In genomic region chr17:41223821-41224220, GRCh38 we compare ENCODE assay signal across 19 cellular contexts. TPM values are rescaled to one million over a fixed set of nuclear protein-coding genes. Genes with fewer than 3 reads are reported as not detected.
A peak's percentile ranks its signal among the peaks of the same experiment; 100 is the strongest.
DNase-seq lines count a peak whose midpoint lies in the region; ATAC-seq, FAIRE-seq and TF ChIP-seq lines count a peak whose summit lies in the region.
"Had no signal": no experiment of that assay in that cellular context is flagged by ENCODE, and none has a peak within 500 bp of the region (broad histone marks: within the 10 kb centered on the region; RNA-seq: fewer than 3 reads in every experiment).

No MANE protein-coding gene starts in this region.

- ATAC-seq in K562 = no peak
- no peak for ATAC-seq in HG03025 (IDR thresholded peaks at IDR 0.05; ENCODE audit: low FRiP score, unreplicated experiment)
- ATAC-seq in GM19455 (IDR thresholded peaks at IDR 0.05; ENCODE audit: unreplicated experiment) = no peak
- ATAC-seq: CD8-positive, alpha-beta T cell; GM23338 had no signal

- H3K27ac ChIP-seq in K562 (ENCODE audit: extremely low read depth, low read depth, low read length) (no peak overlapping the region), osteoblast (ENCODE audit: low read depth, low read length) (no peak overlapping the region)
- H3K27ac ChIP-seq: HL-60, PC-9 had no signal

- TF ChIP-seq CTCF in K562 (IDR thresholded peaks at IDR 0.05 in 2 of 3, conservative IDR thresholded peaks at IDR 0.05 in 1 of 3; ENCODE audit: insufficient read depth in 2 of 3, low read depth in 1 of 3, low read length in 3 of 3) (no peak), osteoblast (IDR thresholded peaks at IDR 0.05; ENCODE audit: extremely low read depth, low read depth, low read length) (no peak)

- H3K79me2 ChIP-seq in K562 (ENCODE audit: control insufficient read depth, insufficient read depth, low read length) = no peaks in the 10 kb centered on the region
- H3K79me2 ChIP-seq in osteoblast (ENCODE audit: insufficient read depth, low read length) = no peaks in the 10 kb centered on the region

- CTCF ChIA-PET in K562 (lab: Yijun Ruan, JAX; ENCODE audit: low intra/inter-chr PET ratio) = no interaction called here

- H3K36me3 ChIP-seq in K562 (ENCODE audit: control insufficient read depth, insufficient read depth, low read length) (no peaks in the 10 kb centered on the region), osteoblast (ENCODE audit: insufficient read depth, low read length) (no peaks in the 10 kb centered on the region)

- H3K9ac ChIP-seq in K562 (ENCODE audit: insufficient read depth in 1 of 2, low read depth in 2 of 2, low read length in 2 of 2) = no peak overlapping the region

- no peak overlapping the region for H3K4me2 ChIP-seq in K562 (ENCODE audit: insufficient read depth, low read length)
- no peak overlapping the region for H3K4me2 ChIP-seq in osteoblast (ENCODE audit: insufficient read depth, low read length)
- H3K4me2 ChIP-seq: GM23338, PC-9 had no signal

- TF ChIP-seq RAD21 in K562 (CRISPR knock-in tag; conservative IDR thresholded peaks at IDR 0.05 in 1 of 2, IDR thresholded peaks at IDR 0.05 in 1 of 2) = no peak

- TF ChIP-seq EP300 in K562 (IDR thresholded peaks at IDR 0.05; ENCODE audit: low read length) = no peak

- H3K27me3 ChIP-seq in K562 (ENCODE audit: control insufficient read depth in 2 of 2, insufficient read depth in 2 of 2, low read length in 2 of 2) = no peaks in the 10 kb centered on the region; a peak in 1 of 5 replicates
- no peaks in the 10 kb centered on the region for H3K27me3 ChIP-seq in osteoblast (ENCODE audit: insufficient read depth, low read length)

- WGBS in K562 (ENCODE audit: insufficient coverage, low coverage, missing lambda C conversion rate) = 0% methylated on average over 2 of the region's 2 CpGs

- no peaks in the 10 kb centered on the region for H3K9me3 ChIP-seq in K562 (replicated peaks; ENCODE audit: control insufficient read depth, insufficient read depth, low read depth, low read length)
- H3K9me3 ChIP-seq in osteoblast (ENCODE audit: low read depth, low read length) = no peaks in the 10 kb centered on the region

- DNase-seq in EH (ENCODE audit: low read depth) = peak; percentile 53
- no peak for DNase-seq in K562 (ENCODE audit: extremely low read depth in 1 of 4, low spot score in 3 of 4)
- no peak for DNase-seq in osteoblast (ENCODE audit: insufficient read length, low spot score, missing footprints)
- DNase-seq in NOMO-1 (lab: John Stamatoyannopoulos, UW; ENCODE audit: unreplicated experiment in 2 of 2) = no peak
- DNase-seq: CD8-positive, alpha-beta T cell; DND-41; GF-D8; KG1; NCI-H1048; NCI-H345; NCI-H526 treated with DMSO at 0.1 percent for 48 hours; PC-9 had no signal

- TF ChIP-seq POLR2A in K562 (conservative IDR thresholded peaks at IDR 0.05) = no peak

- H3K4me1 ChIP-seq in K562 (replicated peaks in 1 of 2; ENCODE audit: control insufficient read depth in 2 of 2, insufficient read depth in 2 of 2, low read length in 2 of 2) (no peaks in the 10 kb centered on the region), osteoblast (ENCODE audit: insufficient read depth, low read length) (peaks cover 6% of the 10 kb centered on the region)

- H3K4me3 ChIP-seq in K562 (no peak overlapping the region), osteoblast (ENCODE audit: insufficient read depth, low read length) (no peak overlapping the region)
- H3K4me3 ChIP-seq: GM23338, PC-9 had no signal

- H2AFZ ChIP-seq in K562 (ENCODE audit: low read depth, low read length) (no peak overlapping the region), osteoblast (ENCODE audit: low read length) (peak overlapping the region; percentile 4)
- H2AFZ ChIP-seq: GM23338, PC-9 had no signal

- no TSS peak for BruUV-seq in K562 (replicated peaks; lab: Mats Ljungman, UMichigan)

- H3K9me1 ChIP-seq in K562 (ENCODE audit: control insufficient read depth, insufficient read depth, low read length) = no peaks in the 10 kb centered on the region

- intact Hi-C loops in K562 (cut with micrococcal nuclease) = no loop called here

- in situ Hi-C loops in K562 (cut with MboI) = no loop called here

- POLR2A ChIA-PET in K562 (lab: Yijun Ruan, JAX) = no interaction called here

- FAIRE-seq in K562 (lab: Jason Lieb, UNC) = no peak

- H4K20me1 ChIP-seq in K562 (replicated peaks; ENCODE audit: control insufficient read depth, insufficient read depth, low read length) (no peaks in the 10 kb centered on the region), osteoblast (ENCODE audit: insufficient read depth, low read length) (no peaks in the 10 kb centered on the region)

RNA-seq across cellular contexts. Expression of gene KRTAP9-2, which starts 2.6 kb away (rescaled TPM):
- total RNA-seq in K562 (2011; cell fraction: chromatin; rRNA removed; ENCODE audit: low replicate concordance) = not detected in 2 replicates
- not detected in 2 replicates for total RNA-seq in K562 (2011; cell fraction: nucleolus; rRNA removed)
- total RNA-seq in K562 (2011; cell fraction: nucleoplasm; rRNA removed) = not detected in 2 replicates
- total RNA-seq in K562 (2014; rRNA removed) = not detected in 2 replicates
- not detected in 2 replicates for total RNA-seq in K562 (2014; rRNA removed; fragmentation: Illumina TruSeq; extraction: Trizol)
- total RNA-seq in K562 (2015; rRNA removed; fragmentation: Illumina TruSeq; extraction: Trizol) = not detected in 2 replicates
- total RNA-seq in K562 (2021) = not detected in 2 replicates
- not detected in 2 replicates for polyA plus RNA-seq in K562 (2011; rRNA removed)
- not detected in 2 replicates for polyA plus RNA-seq in K562 (2011; cell fraction: cytosol; rRNA removed)
- polyA plus RNA-seq in K562 (2011; cell fraction: nucleus; rRNA removed) = not detected in 2 replicates
- polyA plus RNA-seq in K562 (2012) = not detected in 2 replicates
- polyA plus RNA-seq in K562 (2014; fragmentation: Illumina TruSeq; extraction: Trizol) = not detected in 2 replicates
- not detected for polyA plus RNA-seq in K562 (2014; fragmentation: Nextera tagmentation; extraction: Ambion mirVana)
- not detected in 2 replicates for polyA plus RNA-seq in K562 (2014; rRNA removed)
- polyA minus RNA-seq in K562 (2011; rRNA and poly(A)+ RNA removed) = not detected in 2 replicates
- not detected in 2 replicates for polyA minus RNA-seq in K562 (2011; cell fraction: cytosol; rRNA and poly(A)+ RNA removed)
- polyA minus RNA-seq in K562 (2011; cell fraction: nucleus; rRNA and poly(A)+ RNA removed) = not detected in 2 replicates
- total RNA-seq in osteoblast = not detected in 2 replicates
- total RNA-seq: CD8-positive, alpha-beta T cell; GM23338; M059J; PC-9 had no signal
- polyA plus RNA-seq: AG04450, BJ, GM23338 had no signal

RNA-seq across cellular contexts. Expression of gene KRTAP9-3, which starts 8.4 kb away (rescaled TPM):
- total RNA-seq in K562 (2011; cell fraction: chromatin; rRNA removed; ENCODE audit: low replicate concordance) = not detected in 2 replicates
- total RNA-seq in K562 (2011; cell fraction: nucleolus; rRNA removed) = not detected in 2 replicates
- total RNA-seq in K562 (2011; cell fraction: nucleoplasm; rRNA removed) = not detected in 2 replicates
- total RNA-seq in K562 (2014; rRNA removed) = not detected in 2 replicates
- total RNA-seq in K562 (2014; rRNA removed; fragmentation: Illumina TruSeq; extraction: Trizol) = not detected in 2 replicates
- total RNA-seq in K562 (2015; rRNA removed; fragmentation: Illumina TruSeq; extraction: Trizol) = not detected in 2 replicates
- total RNA-seq in K562 (2021) = not detected in 2 replicates
- not detected in 2 replicates for polyA plus RNA-seq in K562 (2011; rRNA removed)
- polyA plus RNA-seq in K562 (2011; cell fraction: cytosol; rRNA removed) = not detected in 2 replicates
- not detected in 2 replicates for polyA plus RNA-seq in K562 (2011; cell fraction: nucleus; rRNA removed)
- polyA plus RNA-seq in K562 (2012) = not detected in 2 replicates
- polyA plus RNA-seq in K562 (2014; fragmentation: Illumina TruSeq; extraction: Trizol) = not detected in 2 replicates
- polyA plus RNA-seq in K562 (2014; fragmentation: Nextera tagmentation; extraction: Ambion mirVana) = not detected
- not detected in 2 replicates for polyA plus RNA-seq in K562 (2014; rRNA removed)
- polyA minus RNA-seq in K562 (2011; rRNA and poly(A)+ RNA removed) = not detected in 2 replicates
- polyA minus RNA-seq in K562 (2011; cell fraction: cytosol; rRNA and poly(A)+ RNA removed) = not detected in 2 replicates
- polyA minus RNA-seq in K562 (2011; cell fraction: nucleus; rRNA and poly(A)+ RNA removed) = not detected in 2 replicates
- total RNA-seq in osteoblast = not detected in 2 replicates
- total RNA-seq: CD8-positive, alpha-beta T cell; GM23338; M059J; PC-9 had no signal
- polyA plus RNA-seq: AG04450, BJ, GM23338 had no signal

RNA-seq across cellular contexts. Expression of gene KRTAP9-8, which starts 14.0 kb away (rescaled TPM):
- not detected in 2 replicates for total RNA-seq in K562 (2011; cell fraction: chromatin; rRNA removed; ENCODE audit: low replicate concordance)
- not detected in 2 replicates for total RNA-seq in K562 (2011; cell fraction: nucleolus; rRNA removed)
- not detected in 2 replicates for total RNA-seq in K562 (2011; cell fraction: nucleoplasm; rRNA removed)
- total RNA-seq in K562 (2014; rRNA removed) = not detected in 2 replicates
- not detected in 2 replicates for total RNA-seq in K562 (2014; rRNA removed; fragmentation: Illumina TruSeq; extraction: Trizol)
- not detected in 2 replicates for total RNA-seq in K562 (2015; rRNA removed; fragmentation: Illumina TruSeq; extraction: Trizol)
- not detected in 2 replicates for total RNA-seq in K562 (2021)
- polyA plus RNA-seq in K562 (2011; rRNA removed) = not detected in 2 replicates
- not detected in 2 replicates for polyA plus RNA-seq in K562 (2011; cell fraction: cytosol; rRNA removed)
- not detected in 2 replicates for polyA plus RNA-seq in K562 (2011; cell fraction: nucleus; rRNA removed)
- polyA plus RNA-seq in K562 (2012) = not detected in 2 replicates
- not detected in 2 replicates for polyA plus RNA-seq in K562 (2014; fragmentation: Illumina TruSeq; extraction: Trizol)
- not detected for polyA plus RNA-seq in K562 (2014; fragmentation: Nextera tagmentation; extraction: Ambion mirVana)
- polyA plus RNA-seq in K562 (2014; rRNA removed) = not detected in 2 replicates
- polyA minus RNA-seq in K562 (2011; rRNA and poly(A)+ RNA removed) = not detected in 2 replicates
- polyA minus RNA-seq in K562 (2011; cell fraction: cytosol; rRNA and poly(A)+ RNA removed) = not detected in 2 replicates
- polyA minus RNA-seq in K562 (2011; cell fraction: nucleus; rRNA and poly(A)+ RNA removed) = not detected in 2 replicates
- not detected in 2 replicates for total RNA-seq in osteoblast
- total RNA-seq: CD8-positive, alpha-beta T cell; GM23338; M059J; PC-9 had no signal
- polyA plus RNA-seq: AG04450, BJ, GM23338 had no signal

RNA-seq across cellular contexts. Expression of gene KRTAP9-4, which starts 25.7 kb away (rescaled TPM):
- total RNA-seq in K562 (2011; cell fraction: chromatin; rRNA removed; ENCODE audit: low replicate concordance) = not detected in 2 replicates
- not detected in 2 replicates for total RNA-seq in K562 (2011; cell fraction: nucleolus; rRNA removed)
- total RNA-seq in K562 (2011; cell fraction: nucleoplasm; rRNA removed) = not detected in 2 replicates
- not detected in 2 replicates for total RNA-seq in K562 (2014; rRNA removed)
- total RNA-seq in K562 (2014; rRNA removed; fragmentation: Illumina TruSeq; extraction: Trizol) = not detected in 2 replicates
- total RNA-seq in K562 (2015; rRNA removed; fragmentation: Illumina TruSeq; extraction: Trizol) = not detected in 2 replicates
- not detected in 2 replicates for total RNA-seq in K562 (2021)
- not detected in 2 replicates for polyA plus RNA-seq in K562 (2011; rRNA removed)
- polyA plus RNA-seq in K562 (2011; cell fraction: cytosol; rRNA removed) = not detected in 2 replicates
- not detected in 2 replicates for polyA plus RNA-seq in K562 (2011; cell fraction: nucleus; rRNA removed)
- not detected in 2 replicates for polyA plus RNA-seq in K562 (2012)
- polyA plus RNA-seq in K562 (2014; fragmentation: Illumina TruSeq; extraction: Trizol) = not detected in 2 replicates
- polyA plus RNA-seq in K562 (2014; fragmentation: Nextera tagmentation; extraction: Ambion mirVana) = not detected
- not detected in 2 replicates for polyA plus RNA-seq in K562 (2014; rRNA removed)
- not detected in 2 replicates for polyA minus RNA-seq in K562 (2011; rRNA and poly(A)+ RNA removed)
- not detected in 2 replicates for polyA minus RNA-seq in K562 (2011; cell fraction: cytosol; rRNA and poly(A)+ RNA removed)
- polyA minus RNA-seq in K562 (2011; cell fraction: nucleus; rRNA and poly(A)+ RNA removed) = not detected in 2 replicates
- not detected in 2 replicates for total RNA-seq in osteoblast
- total RNA-seq: CD8-positive, alpha-beta T cell; GM23338; M059J; PC-9 had no signal
- polyA plus RNA-seq: AG04450, BJ, GM23338 had no signal

RNA-seq across cellular contexts. Expression of gene KRTAP9-9, which starts 31.4 kb away (rescaled TPM):
- total RNA-seq in K562 (2011; cell fraction: chromatin; rRNA removed; ENCODE audit: low replicate concordance) = not detected in 2 replicates
- total RNA-seq in K562 (2011; cell fraction: nucleolus; rRNA removed) = not detected in 2 replicates
- total RNA-seq in K562 (2011; cell fraction: nucleoplasm; rRNA removed) = not detected in 2 replicates
- total RNA-seq in K562 (2014; rRNA removed) (not detected in 2 replicates), K562 (2014; rRNA removed; fragmentation: Illumina TruSeq; extraction: Trizol) (not detected in 2 replicates), K562 (2015; rRNA removed; fragmentation: Illumina TruSeq; extraction: Trizol) (not detected in 2 replicates), K562 (2021) (not detected in 2 replicates), osteoblast (not detected in 2 replicates)
- polyA plus RNA-seq in K562 (2011; rRNA removed) (not detected in 2 replicates), K562 (2014; fragmentation: Illumina TruSeq; extraction: Trizol) (not detected in 2 replicates), K562 (2014; fragmentation: Nextera tagmentation; extraction: Ambion mirVana) (not detected), K562 (2014; rRNA removed) (not detected in 2 replicates)
- not detected in 2 replicates for polyA plus RNA-seq in K562 (2011; cell fraction: cytosol; rRNA removed)
- polyA plus RNA-seq in K562 (2011; cell fraction: nucleus; rRNA removed) = not detected in 2 replicates
- polyA plus RNA-seq in K562 (2012) = not detected in 2 replicates
- polyA minus RNA-seq in K562 (2011; rRNA and poly(A)+ RNA removed) = not detected in 2 replicates
- polyA minus RNA-seq in K562 (2011; cell fraction: cytosol; rRNA and poly(A)+ RNA removed) = not detected in 2 replicates
- polyA minus RNA-seq in K562 (2011; cell fraction: nucleus; rRNA and poly(A)+ RNA removed) = not detected in 2 replicates
- total RNA-seq: CD8-positive, alpha-beta T cell; GM23338; M059J; PC-9 had no signal
- polyA plus RNA-seq: AG04450, BJ, GM23338 had no signal
